11 cellular contexts compared by ENCODE assay signal in genomic region chr1:21901473-21901847, GRCh38. TPM values are rescaled to one million over a fixed set of nuclear protein-coding genes. Genes with fewer than 3 reads are reported as not detected.
DNase-seq lines count a peak whose midpoint lies in the region; TF ChIP-seq lines count a peak whose summit lies in the region.
"Had no signal": no experiment of that assay in that cellular context is flagged by ENCODE, and none has a peak within 500 bp of the region (broad histone marks: within the 10 kb centered on the region; RNA-seq: fewer than 3 reads in every experiment).

No MANE protein-coding gene starts in this region.

- no peaks in the 10 kb centered on the region for H3K27me3 ChIP-seq in osteoblast (ENCODE audit: insufficient read depth, low read length)

- DNase-seq in activated naive CD4-positive, alpha-beta T cell treated with anti-CD3 and anti-CD28 coated beads, Interleukin-2, amount 10 ng/mL, durations not matched to agents 7 days and 5 days = no peak
- DNase-seq in activated naive CD4-positive, alpha-beta T cell (lab: John Stamatoyannopoulos, UW) = no peak
- DNase-seq in fibroblast of mammary gland (ENCODE audit: low read depth) (peak; percentile 59), osteoblast (ENCODE audit: insufficient read length, low spot score, missing footprints) (peak; percentile 98), SKM-1 (lab: John Stamatoyannopoulos, UW; ENCODE audit: unreplicated experiment) (no peak), KG1 (lab: John Stamatoyannopoulos, UW) (no peak), cerebellar cortex (ENCODE audit: low spot score) (no peak)
- no peak for DNase-seq in stimulated activated naive CD4-positive, alpha-beta T cell (lab: John Stamatoyannopoulos, UW)
- DNase-seq: NCI-H2227 treated with DMSO at 0.1 percent for 48 hours had no signal

- H3K27ac Mint-ChIP-seq in activated naive CD4-positive, alpha-beta T cell treated with anti-CD3 and anti-CD28 coated beads, Interleukin-2, amount 10 ng/mL, durations not matched to agents 7 days and 5 days = peak overlapping the region; percentile 14
- H3K27ac Mint-ChIP-seq: natural killer cell treated with Interleukin-12 subunit alpha and Interleukin-12 subunit beta and Interleukin-15 and Interleukin-18, amount 100 ng/mL, for 72 hours had no signal

- peaks cover 87% of the 10 kb centered on the region for H3K4me1 ChIP-seq in osteoblast (ENCODE audit: insufficient read depth, low read length)

- H3K4me3 ChIP-seq in fibroblast of mammary gland (ENCODE audit: control insufficient read depth, low read depth, low read length) = no peak overlapping the region
- no peak overlapping the region for H3K4me3 ChIP-seq in osteoblast (ENCODE audit: insufficient read depth, low read length)

- peak; percentile 12 for TF ChIP-seq CTCF in fibroblast of mammary gland (conservative IDR thresholded peaks at IDR 0.05; ENCODE audit: control insufficient read depth, insufficient read depth, low read depth, low read length)
- peak; percentile 14 for TF ChIP-seq CTCF in osteoblast (IDR thresholded peaks at IDR 0.05; ENCODE audit: extremely low read depth, low read depth, low read length)

- H3K27ac ChIP-seq in osteoblast (ENCODE audit: low read depth, low read length) = peak overlapping the region; percentile 89

- H3K9me3 Mint-ChIP-seq in activated naive CD4-positive, alpha-beta T cell treated with anti-CD3 and anti-CD28 coated beads, Interleukin-2, amount 10 ng/mL, durations not matched to agents 7 days and 5 days = no peaks in the 10 kb centered on the region
- H3K9me3 Mint-ChIP-seq: brain; natural killer cell treated with Interleukin-12 subunit alpha and Interleukin-12 subunit beta and Interleukin-15 and Interleukin-18, amount 100 ng/mL, for 72 hours had no signal

- peak overlapping the region; percentile 48 for H3K4me2 ChIP-seq in osteoblast (ENCODE audit: insufficient read depth, low read length)

- H3K36me3 ChIP-seq in osteoblast (ENCODE audit: insufficient read depth, low read length) = peaks cover 50% of the 10 kb centered on the region

- no peak overlapping the region for H2AFZ ChIP-seq in osteoblast (ENCODE audit: low read length)

- H3K4me1 Mint-ChIP-seq in activated naive CD4-positive, alpha-beta T cell treated with anti-CD3 and anti-CD28 coated beads, Interleukin-2, amount 10 ng/mL, durations not matched to agents 7 days and 5 days = peaks cover 4% of the 10 kb centered on the region

- peaks cover 9% of the 10 kb centered on the region for H3K27me3 Mint-ChIP-seq in activated naive CD4-positive, alpha-beta T cell treated with anti-CD3 and anti-CD28 coated beads, Interleukin-2, amount 10 ng/mL, durations not matched to agents 7 days and 5 days

- H3K4me3 Mint-ChIP-seq in activated naive CD4-positive, alpha-beta T cell treated with anti-CD3 and anti-CD28 coated beads, Interleukin-2, amount 10 ng/mL, durations not matched to agents 7 days and 5 days = no peak overlapping the region
- H3K4me3 Mint-ChIP-seq: brain; natural killer cell treated with Interleukin-12 subunit alpha and Interleukin-12 subunit beta and Interleukin-15 and Interleukin-18, amount 100 ng/mL, for 72 hours had no signal

- no peaks in the 10 kb centered on the region for H3K36me3 Mint-ChIP-seq in activated naive CD4-positive, alpha-beta T cell treated with anti-CD3 and anti-CD28 coated beads, Interleukin-2, amount 10 ng/mL, durations not matched to agents 7 days and 5 days
- H3K36me3 Mint-ChIP-seq: brain; natural killer cell treated with Interleukin-12 subunit alpha and Interleukin-12 subunit beta and Interleukin-15 and Interleukin-18, amount 100 ng/mL, for 72 hours had no signal

- peaks cover 98% of the 10 kb centered on the region for H3K79me2 ChIP-seq in osteoblast (ENCODE audit: insufficient read depth, low read length)

- H4K20me1 ChIP-seq in osteoblast (ENCODE audit: insufficient read depth, low read length) = peaks cover 61% of the 10 kb centered on the region

- CTCF ChIA-PET in activated naive CD4-positive, alpha-beta T cell treated with anti-CD3 and anti-CD28 coated beads, Interleukin-2, amount 10 ng/mL, durations not matched to agents 7 days and 5 days (lab: Charles Lee) = no interaction called here

- no peaks in the 10 kb centered on the region for H3K9me3 ChIP-seq in osteoblast (ENCODE audit: low read depth, low read length)

RNA-seq across cellular contexts. Expression of gene HSPG2, which starts 35.6 kb away (rescaled TPM):
- 220 and 265 TPM in 2 replicates for total RNA-seq in osteoblast

Comparison
In these comparisons a context has a peak if more than half of its experiments do, and no peak if none do; other contexts are left out.
1. DNase-seq: peak in fibroblast of mammary gland (single experiment) and osteoblast (single experiment); none in activated naive CD4-positive, alpha-beta T cell treated with anti-CD3 and anti-CD28 coated beads, Interleukin-2, amount 10 ng/mL, durations not matched to agents 7 days and 5 days (single experiment), activated naive CD4-positive, alpha-beta T cell (0 of 4), SKM-1 (single experiment), stimulated activated naive CD4-positive, alpha-beta T cell (0 of 6), KG1 (single experiment) and cerebellar cortex (single experiment).